2 cellular contexts compared by ENCODE assay signal in the genomic region with DNA sequence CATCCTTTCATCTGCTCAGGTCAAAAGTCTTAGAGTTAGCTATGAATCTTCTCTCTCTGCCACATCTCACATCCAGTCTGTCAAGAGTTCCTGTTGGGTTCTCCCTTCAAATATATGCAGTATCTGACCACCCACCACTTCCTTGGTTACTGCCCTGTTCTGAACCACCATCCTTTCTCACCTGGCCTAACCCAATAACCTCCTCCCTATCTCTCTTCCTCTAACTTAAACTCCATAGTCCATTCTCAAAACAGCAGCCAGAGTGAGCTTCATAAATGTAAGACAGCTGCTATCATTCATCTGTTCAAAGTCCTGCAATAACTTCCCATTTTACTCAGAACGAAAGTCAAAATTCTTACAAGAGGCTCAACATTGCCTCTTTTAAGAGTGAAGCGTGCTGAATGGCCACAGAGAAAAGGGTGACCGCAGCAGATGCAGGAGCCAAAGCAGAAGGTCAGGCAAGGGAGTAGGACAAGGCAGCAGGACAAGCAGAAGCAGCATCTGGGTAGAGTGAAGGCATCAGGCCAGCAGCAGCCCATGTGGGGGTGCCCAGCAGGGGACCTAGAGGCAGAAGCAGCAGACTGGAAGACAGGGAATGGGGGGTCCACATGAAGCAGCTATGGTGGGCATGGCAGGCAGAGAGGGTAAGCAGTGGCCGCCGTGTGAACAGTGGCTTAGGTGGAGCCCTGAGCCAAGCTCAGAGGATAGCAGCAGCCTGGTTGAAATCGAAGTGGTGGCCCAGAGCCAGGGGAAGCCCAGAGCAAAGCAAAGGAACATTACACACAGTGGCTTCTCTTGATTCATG.
TF ChIP-seq lines count a peak whose summit lies in the region.

No MANE protein-coding gene starts in this region.

TF ChIP-seq in HEK293, 187 proteins besides CTCF, POLR2A, EP300 and RAD21:
- TF ChIP-seq, protein P1, sequence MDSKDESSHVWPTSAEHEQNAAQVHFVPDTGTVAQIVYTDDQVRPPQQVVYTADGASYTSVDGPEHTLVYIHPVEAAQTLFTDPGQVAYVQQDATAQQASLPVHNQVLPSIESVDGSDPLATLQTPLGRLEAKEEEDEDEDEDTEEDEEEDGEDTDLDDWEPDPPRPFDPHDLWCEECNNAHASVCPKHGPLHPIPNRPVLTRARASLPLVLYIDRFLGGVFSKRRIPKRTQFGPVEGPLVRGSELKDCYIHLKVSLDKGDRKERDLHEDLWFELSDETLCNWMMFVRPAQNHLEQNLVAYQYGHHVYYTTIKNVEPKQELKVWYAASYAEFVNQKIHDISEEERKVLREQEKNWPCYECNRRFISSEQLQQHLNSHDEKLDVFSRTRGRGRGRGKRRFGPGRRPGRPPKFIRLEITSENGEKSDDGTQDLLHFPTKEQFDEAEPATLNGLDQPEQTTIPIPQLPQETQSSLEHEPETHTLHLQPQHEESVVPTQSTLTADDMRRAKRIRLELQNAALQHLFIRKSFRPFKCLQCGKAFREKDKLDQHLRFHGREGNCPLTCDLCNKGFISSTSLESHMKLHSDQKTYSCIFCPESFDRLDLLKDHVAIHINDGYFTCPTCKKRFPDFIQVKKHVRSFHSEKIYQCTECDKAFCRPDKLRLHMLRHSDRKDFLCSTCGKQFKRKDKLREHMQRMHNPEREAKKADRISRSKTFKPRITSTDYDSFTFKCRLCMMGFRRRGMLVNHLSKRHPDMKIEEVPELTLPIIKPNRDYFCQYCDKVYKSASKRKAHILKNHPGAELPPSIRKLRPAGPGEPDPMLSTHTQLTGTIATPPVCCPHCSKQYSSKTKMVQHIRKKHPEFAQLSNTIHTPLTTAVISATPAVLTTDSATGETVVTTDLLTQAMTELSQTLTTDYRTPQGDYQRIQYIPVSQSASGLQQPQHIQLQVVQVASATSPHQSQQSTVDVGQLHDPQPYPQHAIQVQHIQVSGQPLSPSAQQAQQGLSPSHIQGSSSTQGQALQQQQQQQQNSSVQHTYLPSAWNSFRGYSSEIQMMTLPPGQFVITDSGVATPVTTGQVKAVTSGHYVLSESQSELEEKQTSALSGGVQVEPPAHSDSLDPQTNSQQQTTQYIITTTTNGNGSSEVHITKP (tag by site-specific recombination; IDR thresholded peaks at IDR 0.05), result no peak
- 0 out of 2 replicates have a peak, but pooled peaks have one; percentile 33 for TF ChIP-seq GLIS1 (tag by site-specific recombination; IDR thresholded peaks at IDR 0.05)

TF ChIP-seq in WTC11, 78 proteins besides CTCF, POLR2A, EP300 and RAD21 (continued from another document):
- TF ChIP-seq, protein P2, sequence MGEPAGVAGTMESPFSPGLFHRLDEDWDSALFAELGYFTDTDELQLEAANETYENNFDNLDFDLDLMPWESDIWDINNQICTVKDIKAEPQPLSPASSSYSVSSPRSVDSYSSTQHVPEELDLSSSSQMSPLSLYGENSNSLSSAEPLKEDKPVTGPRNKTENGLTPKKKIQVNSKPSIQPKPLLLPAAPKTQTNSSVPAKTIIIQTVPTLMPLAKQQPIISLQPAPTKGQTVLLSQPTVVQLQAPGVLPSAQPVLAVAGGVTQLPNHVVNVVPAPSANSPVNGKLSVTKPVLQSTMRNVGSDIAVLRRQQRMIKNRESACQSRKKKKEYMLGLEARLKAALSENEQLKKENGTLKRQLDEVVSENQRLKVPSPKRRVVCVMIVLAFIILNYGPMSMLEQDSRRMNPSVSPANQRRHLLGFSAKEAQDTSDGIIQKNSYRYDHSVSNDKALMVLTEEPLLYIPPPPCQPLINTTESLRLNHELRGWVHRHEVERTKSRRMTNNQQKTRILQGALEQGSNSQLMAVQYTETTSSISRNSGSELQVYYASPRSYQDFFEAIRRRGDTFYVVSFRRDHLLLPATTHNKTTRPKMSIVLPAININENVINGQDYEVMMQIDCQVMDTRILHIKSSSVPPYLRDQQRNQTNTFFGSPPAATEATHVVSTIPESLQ (CRISPR knock-in tag; IDR thresholded peaks at IDR 0.05), result no peak
- TF ChIP-seq, protein P3, sequence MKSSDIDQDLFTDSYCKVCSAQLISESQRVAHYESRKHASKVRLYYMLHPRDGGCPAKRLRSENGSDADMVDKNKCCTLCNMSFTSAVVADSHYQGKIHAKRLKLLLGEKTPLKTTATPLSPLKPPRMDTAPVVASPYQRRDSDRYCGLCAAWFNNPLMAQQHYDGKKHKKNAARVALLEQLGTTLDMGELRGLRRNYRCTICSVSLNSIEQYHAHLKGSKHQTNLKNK (CRISPR knock-in tag; IDR thresholded peaks at IDR 0.05), result no peak
- TF ChIP-seq ZNF121 (CRISPR knock-in tag; IDR thresholded peaks at IDR 0.05) (no peak), ZNF671 (CRISPR knock-in tag; IDR thresholded peaks at IDR 0.05) (no peak)
